Comparison of ENCODE assay signal across 4 cellular contexts in genomic region chr22:33142282-33142681, GRCh38.
"Had no signal": no experiment of that assay in that cellular context is flagged by ENCODE, and none has a peak within 500 bp of the region (broad histone marks: within the 10 kb centered on the region; RNA-seq: fewer than 3 reads in every experiment).

No MANE protein-coding gene starts in this region.

- DNase-seq: H9, HCEC 1CT, IMR-90 had no signal

- ATAC-seq: GM23338 had no signal
